Comparison of ENCODE assay signal across 9 cellular contexts in genomic region chr15:90234519-90234988, GRCh38. TPM values are rescaled to one million over a fixed set of nuclear protein-coding genes. Genes with fewer than 3 reads are reported as not detected.
DNase-seq lines count a peak whose midpoint lies in the region; ATAC-seq, FAIRE-seq and TF ChIP-seq lines count a peak whose summit lies in the region.
"Had no signal": no experiment of that assay in that cellular context is flagged by ENCODE, and none has a peak within 500 bp of the region (broad histone marks: within the 10 kb centered on the region; RNA-seq: fewer than 3 reads in every experiment).

No MANE protein-coding gene starts in this region.

- 16 to 31% (median 24%) methylated on average over 10 of the region's 10 CpGs for WGBS in spleen, 5 donors

- CTCF ChIA-PET in T-cell (lab: Charles Lee): interaction anchor here in 1 of 2 donors (0.6 to 0.7 kb wide), 2 partner anchors 360 to 1060 kb away, joined by 3 read pairs; no protein-coding TSS in a partner anchor

- TF ChIP-seq POLR2A in spleen (IDR thresholded peaks at IDR 0.05): no peak

- H3K36me3 ChIP-seq in spleen: peaks cover 0 to 63% (median 36%) of the 10 kb centered on the region in 6 donors

- peak overlapping the region; percentile 78 to 99 (median 94) for H3K27ac ChIP-seq in spleen

- H3K4me3 Mint-ChIP-seq in T-cell: peak overlapping the region; percentile 81 to 88 (median 86)
- peak overlapping the region; percentile 85 for H3K4me3 Mint-ChIP-seq in glutamatergic neuron (ENCODE audit: unreplicated experiment)

- no peak for FAIRE-seq in RCC 7860 (lab: Jason Lieb, UNC)
- FAIRE-seq: A204.1 had no signal

- H3K27ac Mint-ChIP-seq in T-cell: peak overlapping the region; percentile 84 to 93
- H3K27ac Mint-ChIP-seq in glutamatergic neuron (ENCODE audit: unreplicated experiment): no peak overlapping the region

- TF ChIP-seq CTCF in glutamatergic neuron (IDR thresholded peaks at IDR 0.05; ENCODE audit: partially characterized antibody, unreplicated experiment): no peak
- no peak for TF ChIP-seq CTCF in spleen (IDR thresholded peaks at IDR 0.05 in 8 of 11, conservative IDR thresholded peaks at IDR 0.05 in 3 of 11)

- H3K4me3 ChIP-seq in spleen: peak overlapping the region; percentile 65 to 99 (median 80)

- DNase-seq in DMS 273 (lab: John Stamatoyannopoulos, UW; ENCODE audit: unreplicated experiment): peak; percentile 38
- DNase-seq in DMS 273 treated with DMSO at 0.1 percent for 48 hours (lab: John Stamatoyannopoulos, UW): no peak
- no peak for DNase-seq in T-cell
- no peak for DNase-seq in glutamatergic neuron
- DNase-seq in spleen: no peak
- DNase-seq in NCI-H69 (lab: John Stamatoyannopoulos, UW): no peak
- DNase-seq in germinal center (ENCODE audit: low spot score): no peak
- no peak for DNase-seq in RCC 7860 (ENCODE audit: low spot score)

- peaks cover 46 to 58% (median 48%) of the 10 kb centered on the region in 3 donors for H3K4me1 Mint-ChIP-seq in T-cell
- peaks cover 3% of the 10 kb centered on the region for H3K4me1 Mint-ChIP-seq in glutamatergic neuron (ENCODE audit: low read depth, unreplicated experiment)

- H3K27me3 ChIP-seq in spleen (replicated peaks in 1 of 7): no peaks in the 10 kb centered on the region

- H3K4me1 ChIP-seq in spleen: peaks cover 32 to 58% (median 48%) of the 10 kb centered on the region in 6 donors

- intact Hi-C loops in spleen (cut with DNase I; ENCODE audit: low total_unique reads): no loop called here

- H3K27me3 Mint-ChIP-seq in T-cell: no peaks in the 10 kb centered on the region
- H3K27me3 Mint-ChIP-seq in glutamatergic neuron (ENCODE audit: unreplicated experiment): peaks cover 8% of the 10 kb centered on the region

- POLR2A ChIA-PET in T-cell (lab: Charles Lee): interaction anchor here (0.6 to 2.6 kb wide), 11 partner anchors 14 to 668 kb away, joined by 3 to 18 read pairs (median 5); partner anchors contain the start of genes TTLL13 (in 2 of the 2), NGRN (in 1 of the 2) and SEMA4B (in 1 of the 2)

- no peaks in the 10 kb centered on the region for H3K9me3 ChIP-seq in spleen

- H3K9me3 Mint-ChIP-seq in T-cell (no peaks in the 10 kb centered on the region), glutamatergic neuron (ENCODE audit: unreplicated experiment) (peaks cover 7% of the 10 kb centered on the region)

- ATAC-seq in T-cell (replicated peaks in 1 of 4): no peak

- H3K36me3 Mint-ChIP-seq in T-cell (peaks cover 32% of the 10 kb centered on the region), glutamatergic neuron (ENCODE audit: unreplicated experiment) (peaks cover 6% of the 10 kb centered on the region)

RNA-seq across cellular contexts. Expression of gene GDPGP1, which starts 0.5 kb away (rescaled TPM):
- total RNA-seq in T-cell (10 to 100 TPM in 3 of 5 donors, 1 to 10 TPM in 2; 7.9 to 14.5 (median 12.1) TPM), glutamatergic neuron (ENCODE audit: unreplicated experiment) (7.4 TPM), spleen (10 to 100 TPM in 3 of 7 donors, 1 to 10 TPM in 4; 7.3 to 13.4 (median 9.9) TPM)
- polyA plus RNA-seq in spleen: 1 to 10 TPM; 1.9 to 4.3 (median 3.2) TPM

RNA-seq across cellular contexts. Expression of gene CIB1, which starts 0.8 kb away (rescaled TPM):
- 100 to 1,000 TPM; 112 to 201 (median 139) TPM for total RNA-seq in T-cell
- 8.0 TPM for total RNA-seq in glutamatergic neuron (ENCODE audit: unreplicated experiment)
- 10 to 100 TPM; 31.7 to 83.2 (median 77.3) TPM for total RNA-seq in spleen
- polyA plus RNA-seq in spleen: 100 to 1,000 TPM; 166 to 247 (median 212) TPM

RNA-seq across cellular contexts. Expression of gene TTLL13, which starts 14.8 kb away (rescaled TPM):
- total RNA-seq in T-cell (1 to 10 TPM in 2 of 5 donors, under 1 TPM in 3; 0.46 to 1.7 (median 0.70) TPM), glutamatergic neuron (ENCODE audit: unreplicated experiment) (not detected), spleen (1 to 10 TPM in 1 of 7 donors, under 1 TPM in 3, not detected in 3; 0.14 to 1.8 (median 0.35) TPM)
- under 1 TPM; 0.03 to 0.17 (median 0.10) TPM for polyA plus RNA-seq in spleen

RNA-seq across cellular contexts. Expression of gene NGRN, which starts 30.9 kb away (rescaled TPM):
- total RNA-seq in T-cell: 10 to 100 TPM; 44.5 to 53.1 (median 46.1) TPM
- 156 TPM for total RNA-seq in glutamatergic neuron (ENCODE audit: unreplicated experiment)
- 10 to 100 TPM; 45.3 to 52.6 (median 46.8) TPM for total RNA-seq in spleen
- polyA plus RNA-seq in spleen: 10 to 100 TPM; 27.2 to 53.2 (median 38.0) TPM

RNA-seq across cellular contexts. Expression of gene SEMA4B, which starts 33.4 kb away (rescaled TPM):
- total RNA-seq in T-cell: 10 to 100 TPM; 11.7 to 34.7 (median 25.4) TPM
- total RNA-seq in glutamatergic neuron (ENCODE audit: unreplicated experiment): 31.8 TPM
- total RNA-seq in spleen: 10 to 100 TPM; 57.7 to 90.0 (median 77.0) TPM
- polyA plus RNA-seq in spleen: 10 to 100 TPM; 16.4 to 25.0 (median 16.7) TPM
